9 cellular contexts compared by ENCODE assay signal in genomic region chr7:5574770-5575269, GRCh38. TPM values are rescaled to one million over a fixed set of nuclear protein-coding genes. Genes with fewer than 3 reads are reported as not detected.
DNase-seq lines count a peak whose midpoint lies in the region; ATAC-seq and TF ChIP-seq lines count a peak whose summit lies in the region.
"Had no signal": no experiment of that assay in that cellular context is flagged by ENCODE, and none has a peak within 500 bp of the region (broad histone marks: within the 10 kb centered on the region; RNA-seq: fewer than 3 reads in every experiment).

No MANE protein-coding gene starts in this region.

- H3K27ac ChIP-seq in iPS-18a (ENCODE audit: low read length) (no peak overlapping the region), sigmoid colon (peak overlapping the region in 3 of 4 donors; percentile 33 to 47 (median 38))

- TF ChIP-seq EP300 in sigmoid colon (IDR thresholded peaks at IDR 0.05) = no peak

- H3K4me3 ChIP-seq in H7 (ENCODE audit: insufficient read depth, low read depth, low read length) (no peak overlapping the region), choroid plexus epithelial cell (ENCODE audit: low read depth, low read length) (peak overlapping the region; percentile 39), iPS-18a (ENCODE audit: low read length) (peak overlapping the region; percentile 33), sigmoid colon (peak overlapping the region in 2 of 4 donors; percentile 13 to 28)

- DNase-seq in H7 (peak; percentile 88), choroid plexus epithelial cell (ENCODE audit: low read depth) (no peak), sigmoid colon (no peak), NCI-H146 (lab: John Stamatoyannopoulos, UW) (no peak), left colon (no peak), T-helper 9 cell (no peak), A172 (ENCODE audit: low spot score) (no peak)
- DNase-seq: NCI-H510A had no signal

- H3K27me3 ChIP-seq in H7 (ENCODE audit: control insufficient read depth, insufficient read depth, low read length) (no peaks in the 10 kb centered on the region), iPS-18a (ENCODE audit: control insufficient read depth, insufficient read depth, low read length) (no peaks in the 10 kb centered on the region), sigmoid colon (peaks cover 0 to 8% (median 0%) of the 10 kb centered on the region in 3 donors)

- H3K9ac ChIP-seq in iPS-18a (ENCODE audit: low read length) = peak overlapping the region; percentile 27

- no peaks in the 10 kb centered on the region for H3K36me3 ChIP-seq in H7 (replicated peaks; ENCODE audit: control insufficient read depth, insufficient read depth, low read length)
- H3K36me3 ChIP-seq in iPS-18a (ENCODE audit: control insufficient read depth, low read depth, low read length) = no peaks in the 10 kb centered on the region
- no peaks in the 10 kb centered on the region for H3K36me3 ChIP-seq in sigmoid colon

- no peak for TF ChIP-seq POLR2A in sigmoid colon (IDR thresholded peaks at IDR 0.05)

- intact Hi-C loops in sigmoid colon (cut with DNase I) (no loop called here), left colon (cut with DNase I, micrococcal nuclease) (no loop called here)

- ATAC-seq in left colon = no peak

- TF ChIP-seq CTCF in choroid plexus epithelial cell (conservative IDR thresholded peaks at IDR 0.05; ENCODE audit: low read depth, low read length) (no peak), sigmoid colon (IDR thresholded peaks at IDR 0.05) (no peak)

- no peaks in the 10 kb centered on the region for H3K9me3 ChIP-seq in iPS-18a (ENCODE audit: control insufficient read depth, low read depth, low read length)
- H3K9me3 ChIP-seq in sigmoid colon = no peaks in the 10 kb centered on the region

- H3K4me1 ChIP-seq in iPS-18a (ENCODE audit: control insufficient read depth, low read depth, low read length) (peaks cover 9% of the 10 kb centered on the region), sigmoid colon (peaks cover 0 to 24% (median 14%) of the 10 kb centered on the region in 4 donors)

- 17 to 25% methylated on average over 19 of the region's 19 CpGs for WGBS in sigmoid colon, 2 donors

RNA-seq across cellular contexts. Expression of gene FSCN1, which starts 17.8 kb away (rescaled TPM):
- total RNA-seq in H7 (2014; rRNA removed; shearing (Covaris generic)) = 725 and 892 TPM in 2 replicates
- total RNA-seq in sigmoid colon = 10 to 100 TPM; 20.1 to 27.8 (median 25.1) TPM
- 10 to 100 TPM in 2 of 3 donors, 1 to 10 TPM in 1; 8.3 to 20.4 (median 13.2) TPM for polyA plus RNA-seq in sigmoid colon
- 10 to 100 TPM in 1 of 2 donors, 1 to 10 TPM in 1; 4.7 to 10.4 TPM for total RNA-seq in left colon
- 207 and 208 TPM in 2 replicates for total RNA-seq in A172 (2014; rRNA removed; shearing (Covaris generic))

RNA-seq across cellular contexts. Expression of gene ACTB, which starts 44.4 kb away (rescaled TPM):
- total RNA-seq in H7 (2014; rRNA removed; shearing (Covaris generic)) = 5,240 and 5,611 TPM in 2 replicates
- total RNA-seq in sigmoid colon = 1,000 to 10,000 TPM; 3,643 to 7,981 (median 6,151) TPM
- polyA plus RNA-seq in sigmoid colon = 1,000 to 10,000 TPM; 3,244 to 5,818 (median 4,758) TPM
- 1,000 to 10,000 TPM; 5,232 to 5,467 TPM for total RNA-seq in left colon
- 4,174 and 4,857 TPM in 2 replicates for total RNA-seq in A172 (2014; rRNA removed; shearing (Covaris generic))
